ENCODE assay signal across 13 cellular contexts in the genomic region with DNA sequence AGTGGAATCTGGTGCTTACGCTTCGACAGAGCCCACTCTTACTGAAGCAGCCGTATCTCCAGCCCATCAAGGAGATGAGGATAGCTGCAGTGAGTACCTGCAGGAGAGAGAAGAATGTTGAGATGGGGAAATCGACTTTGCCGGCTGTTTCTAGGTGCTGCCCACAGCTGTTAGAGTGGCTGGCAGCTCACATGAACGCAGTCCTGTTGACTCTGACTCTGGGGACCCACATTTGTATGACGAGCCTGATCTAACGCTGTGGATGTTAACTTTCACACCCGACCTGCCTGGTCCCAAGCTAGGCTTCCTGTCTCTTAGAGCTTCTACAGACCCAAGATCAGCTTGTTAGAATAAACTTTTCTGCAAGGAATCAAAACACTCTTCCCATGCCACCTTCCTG. TPM values are rescaled to one million over a fixed set of nuclear protein-coding genes. Genes with fewer than 3 reads are reported as not detected.
DNase-seq lines count a peak whose midpoint lies in the region; ATAC-seq and TF ChIP-seq lines count a peak whose summit lies in the region.
"Had no signal": no experiment of that assay in that cellular context is flagged by ENCODE, and none has a peak within 500 bp of the region (broad histone marks: within the 10 kb centered on the region; RNA-seq: fewer than 3 reads in every experiment).

No MANE protein-coding gene starts in this region.

- H3K56ac ChIP-seq in IMR-90 (ENCODE audit: extremely low read depth, insufficient read depth, low read length) = no peak overlapping the region

- WGBS in IMR-90 (ENCODE audit: extremely low coverage in 2 of 2, insufficient read length in 1 of 2), 2 experiments = 93% methylated on average over 3 of the region's 9 CpGs; no CpG with 5 or more reads in 1 of the 2 experiments
- 72 to 73% methylated on average over 9 of the region's 9 CpGs for WGBS in gastroesophageal sphincter (ENCODE audit: low coverage in 1 of 2), 2 donors

- H3K4me1 Mint-ChIP-seq in effector memory CD8-positive, alpha-beta T cell (ENCODE audit: low read depth in 2 of 2) = no peaks in the 10 kb centered on the region
- peaks cover 13% of the 10 kb centered on the region for H3K4me1 Mint-ChIP-seq in nephron progenitor cell
- H3K4me1 Mint-ChIP-seq in activated T-cell treated with anti-CD3 and anti-CD28 coated beads, Interleukin-2, amount 50 U/mL, for 72 hours (ENCODE audit: low read depth) = no peaks in the 10 kb centered on the region

- H2BK120ac ChIP-seq in IMR-90 (ENCODE audit: low read depth, low read length) = no peak overlapping the region

- peaks cover 4% of the 10 kb centered on the region for H3K36me3 Mint-ChIP-seq in effector memory CD8-positive, alpha-beta T cell (ENCODE audit: insufficient read depth)
- no peaks in the 10 kb centered on the region for H3K36me3 Mint-ChIP-seq in nephron progenitor cell (ENCODE audit: low read depth)
- no peaks in the 10 kb centered on the region for H3K36me3 Mint-ChIP-seq in activated T-cell treated with anti-CD3 and anti-CD28 coated beads, Interleukin-2, amount 50 U/mL, for 72 hours (ENCODE audit: insufficient read depth in 2 of 2)
- H3K36me3 Mint-ChIP-seq: CD14-positive monocyte had no signal

- no peaks in the 10 kb centered on the region for H3K9me3 ChIP-seq in IMR-90 (ENCODE audit: control insufficient read depth, insufficient read depth, low read length)
- H3K9me3 ChIP-seq in gastroesophageal sphincter = no peaks in the 10 kb centered on the region
- H3K9me3 ChIP-seq: A549 had no signal

- H3K9me3 Mint-ChIP-seq in effector memory CD8-positive, alpha-beta T cell = no peaks in the 10 kb centered on the region
- H3K9me3 Mint-ChIP-seq in nephron progenitor cell = no peaks in the 10 kb centered on the region
- no peaks in the 10 kb centered on the region for H3K9me3 Mint-ChIP-seq in activated T-cell treated with anti-CD3 and anti-CD28 coated beads, Interleukin-2, amount 50 U/mL, for 72 hours

- no peak overlapping the region for H3K4me3 Mint-ChIP-seq in effector memory CD8-positive, alpha-beta T cell
- no peak overlapping the region for H3K4me3 Mint-ChIP-seq in nephron progenitor cell
- no peak overlapping the region for H3K4me3 Mint-ChIP-seq in activated T-cell treated with anti-CD3 and anti-CD28 coated beads, Interleukin-2, amount 50 U/mL, for 72 hours
- H3K4me3 Mint-ChIP-seq: CD14-positive monocyte had no signal

- H3K4ac ChIP-seq in IMR-90 (ENCODE audit: low read depth, low read length) = no peak overlapping the region

- no peak overlapping the region for H2BK5ac ChIP-seq in IMR-90 (ENCODE audit: low read depth, low read length, poor library complexity, severe bottlenecking)

- H4K8ac ChIP-seq in IMR-90 (ENCODE audit: low read depth in 2 of 2, low read length in 2 of 2) = no peak overlapping the region

- H3K4me3 ChIP-seq in IMR-90 (ENCODE audit: insufficient read depth, low read depth, low read length) = no peak overlapping the region
- H3K4me3 ChIP-seq in gastroesophageal sphincter = no peak overlapping the region
- H3K4me3 ChIP-seq: A549 had no signal

- H3K9ac ChIP-seq in IMR-90 (ENCODE audit: low read depth, low read length) = no peak overlapping the region

- no peak overlapping the region for H2BK15ac ChIP-seq in IMR-90 (ENCODE audit: low read depth, low read length)

- CTCF ChIA-PET in IMR-90 (lab: Yijun Ruan, JAX) = interaction anchor here (0.6 kb wide), 1 partner anchor 107 kb away, joined by 3 read pairs; no protein-coding TSS in a partner anchor

- no peaks in the 10 kb centered on the region for H3K27me3 ChIP-seq in IMR-90 (ENCODE audit: control insufficient read depth, insufficient read depth, low read length)
- no peaks in the 10 kb centered on the region for H3K27me3 ChIP-seq in gastroesophageal sphincter

- dilution Hi-C loops in IMR-90 (cut with HindIII; ENCODE audit: low sequenced_read_pairs, unreplicated experiment) = no loop called here

- H4K91ac ChIP-seq in IMR-90 (ENCODE audit: insufficient read depth, low read depth, low read length) = no peak overlapping the region

- TF ChIP-seq POLR2A in IMR-90 (IDR thresholded peaks at IDR 0.05; ENCODE audit: low read depth, low read length) (no peak), gastroesophageal sphincter (IDR thresholded peaks at IDR 0.05) (no peak)

- peaks cover 3 to 5% of the 10 kb centered on the region in 2 donors for H3K27me3 Mint-ChIP-seq in effector memory CD8-positive, alpha-beta T cell
- H3K27me3 Mint-ChIP-seq in nephron progenitor cell (ENCODE audit: low read depth, poor library complexity) = no peaks in the 10 kb centered on the region
- H3K27me3 Mint-ChIP-seq in activated T-cell treated with anti-CD3 and anti-CD28 coated beads, Interleukin-2, amount 50 U/mL, for 72 hours (ENCODE audit: low read depth) = no peaks in the 10 kb centered on the region

- BruUV-seq in IMR-90 (replicated peaks; lab: Mats Ljungman, UMichigan) = no TSS peak

- no peak for TF ChIP-seq RAD21 in IMR-90 (IDR thresholded peaks at IDR 0.05; ENCODE audit: low read length)

- H3K27ac Mint-ChIP-seq in effector memory CD8-positive, alpha-beta T cell = no peak overlapping the region
- peak overlapping the region; percentile 55 for H3K27ac Mint-ChIP-seq in nephron progenitor cell
- no peak overlapping the region for H3K27ac Mint-ChIP-seq in activated T-cell treated with anti-CD3 and anti-CD28 coated beads, Interleukin-2, amount 50 U/mL, for 72 hours
- H3K27ac Mint-ChIP-seq: CD14-positive monocyte had no signal

- H2BK20ac ChIP-seq in IMR-90 (ENCODE audit: low read depth, low read length) = no peak overlapping the region

- POLR2A ChIA-PET in IMR-90 (lab: Charles Lee; ENCODE audit: unreplicated experiment) = no interaction called here

- no peaks in the 10 kb centered on the region for H3K9me1 ChIP-seq in IMR-90 (ENCODE audit: insufficient read depth, low read length)

- H3K27ac ChIP-seq in IMR-90 (ENCODE audit: insufficient read depth, low read length) (no peak overlapping the region), gastroesophageal sphincter (no peak overlapping the region)
- H3K27ac ChIP-seq: A549 had no signal

- H4K5ac ChIP-seq in IMR-90 (ENCODE audit: low read depth, low read length) = no peak overlapping the region

- H3K36me3 ChIP-seq in IMR-90 (ENCODE audit: control insufficient read depth, insufficient read depth, low read length) (no peaks in the 10 kb centered on the region), gastroesophageal sphincter (no peaks in the 10 kb centered on the region)

- DNase-seq in IMR-90 (no peak), nephron progenitor cell (no peak), CD1c-positive myeloid dendritic cell (ENCODE audit: extremely low spot score) (no peak)
- DNase-seq in effector memory CD8-positive, alpha-beta T cell = no peak
- DNase-seq in activated T-cell treated with anti-CD3 and anti-CD28 coated beads, Interleukin-2, amount 50 U/mL, for 72 hours = no peak
- DNase-seq: DMS53, GF-D8 had no signal

- no peak for TF ChIP-seq EP300 in gastroesophageal sphincter (IDR thresholded peaks at IDR 0.05)

- no peak overlapping the region for H3K18ac ChIP-seq in IMR-90 (ENCODE audit: low read depth, low read length)

- no peak for TF ChIP-seq CTCF in IMR-90 (conservative IDR thresholded peaks at IDR 0.05; ENCODE audit: low read depth, low read length)
- no peak for TF ChIP-seq CTCF in nephron progenitor cell (IDR thresholded peaks at IDR 0.05)
- no peak for TF ChIP-seq CTCF in gastroesophageal sphincter (IDR thresholded peaks at IDR 0.05)

- H3K4me1 ChIP-seq in IMR-90 (ENCODE audit: control insufficient read depth, insufficient read depth, low read length) = peaks cover 2% of the 10 kb centered on the region; the same call in 1 of the 2 replicates
- H3K4me1 ChIP-seq in gastroesophageal sphincter = peaks cover 0 to 4% (median 0%) of the 10 kb centered on the region in 3 donors
- H3K4me1 ChIP-seq: A549 had no signal

- no peaks in the 10 kb centered on the region for H3K79me1 ChIP-seq in IMR-90 (ENCODE audit: low read depth in 1 of 2, low read length in 2 of 2)

- peak overlapping the region; percentile 74 for H2AFZ ChIP-seq in IMR-90 (replicated peaks; ENCODE audit: low read length, poor library complexity)

- H3K23ac ChIP-seq in IMR-90 (ENCODE audit: low read depth, low read length) = no peak overlapping the region

- no peak overlapping the region for H2AK9ac ChIP-seq in IMR-90 (replicated peaks; ENCODE audit: low read depth, low read length, poor library complexity)

- ATAC-seq in IMR-90 (ENCODE audit: low read depth) (no peak), gastroesophageal sphincter (no peak)
- ATAC-seq in effector memory CD8-positive, alpha-beta T cell (replicated peaks) = peak; percentile 14
- no peak for ATAC-seq in activated T-cell treated with anti-CD3 and anti-CD28 coated beads, Interleukin-2, amount 50 U/mL, for 72 hours (replicated peaks in 1 of 2)
- ATAC-seq: A549 had no signal

- no peak overlapping the region for H3K14ac ChIP-seq in IMR-90 (replicated peaks; ENCODE audit: low read depth, low read length)

- intact Hi-C loops in IMR-90 (cut with micrococcal nuclease) = no loop called here

- no peak overlapping the region for H3K4me2 ChIP-seq in IMR-90 (ENCODE audit: low read depth, low read length)
- H3K4me2 ChIP-seq: A549 had no signal

- H4K20me1 ChIP-seq in IMR-90 (ENCODE audit: insufficient read depth, low read length) = no peaks in the 10 kb centered on the region

- H2AK5ac ChIP-seq in IMR-90 (ENCODE audit: low read depth, low read length) = no peak overlapping the region

- in situ Hi-C loops in IMR-90 (cut with MboI; ENCODE audit: low sequenced_read_pairs) = no loop called here

RNA-seq across cellular contexts. Expression of a gene that starts 8.9 kb away (rescaled TPM):
- 2.2 and 4.2 TPM in 2 replicates for total RNA-seq in IMR-90 (2012; rRNA removed)
- 6.0 and 8.3 TPM in 2 replicates for polyA plus RNA-seq in IMR-90 (2012; rRNA removed)
- 5.4 and 5.6 TPM in 2 replicates for polyA plus RNA-seq in IMR-90 (2012; cell fraction: cytosol; rRNA removed)
- 2.3 and 3.5 TPM in 2 replicates for polyA plus RNA-seq in IMR-90 (2012; cell fraction: nucleus; rRNA removed; ENCODE audit: low replicate concordance)
- 10 to 100 TPM in 3 of 4 donors, 1 to 10 TPM in 1; 9.2 to 18.7 (median 10.8) TPM for total RNA-seq in gastroesophageal sphincter
- 10 to 100 TPM; 18.9 to 20.4 TPM for total RNA-seq in activated T-cell treated with anti-CD3 and anti-CD28 coated beads, Interleukin-2, amount 50 U/mL, for 72 hours

RNA-seq across cellular contexts. Expression of a gene that starts 11.3 kb away (rescaled TPM):
- total RNA-seq in IMR-90 (2012; rRNA removed) = not detected in 2 replicates
- not detected in 2 replicates for polyA plus RNA-seq in IMR-90 (2012; rRNA removed)
- polyA plus RNA-seq in IMR-90 (2012; cell fraction: cytosol; rRNA removed) = not detected in 2 replicates
- not detected in 2 replicates for polyA plus RNA-seq in IMR-90 (2012; cell fraction: nucleus; rRNA removed; ENCODE audit: low replicate concordance)
- 1 to 10 TPM in 1 of 4 donors, under 1 TPM in 1, not detected in 2; 0.35 to 2.6 TPM for total RNA-seq in gastroesophageal sphincter
- not detected for total RNA-seq in activated T-cell treated with anti-CD3 and anti-CD28 coated beads, Interleukin-2, amount 50 U/mL, for 72 hours
- total RNA-seq: H7 had no signal
- polyA plus RNA-seq: AG04450, BJ had no signal

RNA-seq across cellular contexts. Expression of a gene that starts 39.4 kb away (rescaled TPM):
- 124 and 127 TPM in 2 replicates for total RNA-seq in IMR-90 (2012; rRNA removed)
- polyA plus RNA-seq in IMR-90 (2012; rRNA removed) = 56.5 and 62.8 TPM in 2 replicates
- polyA plus RNA-seq in IMR-90 (2012; cell fraction: cytosol; rRNA removed) = 26.3 and 31.5 TPM in 2 replicates
- 50.4 and 147 TPM in 2 replicates for polyA plus RNA-seq in IMR-90 (2012; cell fraction: nucleus; rRNA removed; ENCODE audit: low replicate concordance)
- 10 to 100 TPM; 60.3 to 92.6 (median 81.0) TPM for total RNA-seq in gastroesophageal sphincter
- 10 to 100 TPM; 52.0 to 56.9 TPM for total RNA-seq in activated T-cell treated with anti-CD3 and anti-CD28 coated beads, Interleukin-2, amount 50 U/mL, for 72 hours
